Comparison of ENCODE assay signal across 8 cellular contexts in genomic region chr3:48561045-48561736, GRCh38. TPM values are rescaled to one million over a fixed set of nuclear protein-coding genes. Genes with fewer than 3 reads are reported as not detected.
DNase-seq lines count a peak whose midpoint lies in the region; TF ChIP-seq lines count a peak whose summit lies in the region.

No MANE protein-coding gene starts in this region.

- H3K9me3 Mint-ChIP-seq in mesothelial cell of epicardium, result no peaks in the 10 kb centered on the region

- no peaks in the 10 kb centered on the region for H3K36me3 Mint-ChIP-seq in mesothelial cell of epicardium

- TF ChIP-seq CTCF in GM10248 (IDR thresholded peaks at IDR 0.05; ENCODE audit: control extremely low read depth, extremely low read depth, low read depth, missing control alignments) (peak; percentile 32), mesothelial cell of epicardium (IDR thresholded peaks at IDR 0.05; ENCODE audit: unreplicated experiment) (no peak)

- POLR2A ChIA-PET in GM10248 (lab: Yijun Ruan, JAX), result no interaction called here

- H3K4me1 Mint-ChIP-seq in mesothelial cell of epicardium, result peaks cover 30% of the 10 kb centered on the region

- H3K27ac Mint-ChIP-seq in mesothelial cell of epicardium, result peak overlapping the region; percentile 56

- CTCF ChIA-PET in GM10248 (lab: Yijun Ruan, JAX), result interaction anchor here (1.3 to 3.5 kb wide), 3 partner anchors 13 to 326 kb away, joined by 3 to 34 read pairs (median 8); partner anchors contain the start of gene SLC26A6

- H3K27me3 Mint-ChIP-seq in mesothelial cell of epicardium (ENCODE audit: low read depth), result no peaks in the 10 kb centered on the region

- H3K4me3 Mint-ChIP-seq in mesothelial cell of epicardium, result peak overlapping the region; percentile 54

- peak; percentile 75 for DNase-seq in GM10248 (ENCODE audit: extremely low spot score)
- DNase-seq in NOMO-1 (lab: John Stamatoyannopoulos, UW; ENCODE audit: unreplicated experiment in 2 of 2), result peak; percentile 68 to 77
- DNase-seq in dermis blood vessel endothelial cell, result peak; percentile 60
- no peak for DNase-seq in mesothelial cell of epicardium (ENCODE audit: low spot score in 2 of 2, unreplicated experiment in 2 of 2)
- DNase-seq in GM19240 (ENCODE audit: insufficient read length, low spot score), result no peak
- no peak for DNase-seq in occipital lobe (lab: John Stamatoyannopoulos, UW)
- no peak for DNase-seq in GM19238 (ENCODE audit: insufficient read length, low spot score)
- no peak for DNase-seq in D341Med (ENCODE audit: low spot score)

RNA-seq across cellular contexts. Expression of gene UCN2, which starts 2.4 kb away (rescaled TPM):
- total RNA-seq in dermis blood vessel endothelial cell (not detected in 2 replicates), mesothelial cell of epicardium (0.22 to 0.60 TPM (median 0.57 TPM) in 3 replicates), occipital lobe (not detected)

RNA-seq across cellular contexts. Expression of gene PFKFB4, which starts 4.6 kb away (rescaled TPM):
- total RNA-seq in dermis blood vessel endothelial cell (2.0 and 2.2 TPM in 2 replicates), mesothelial cell of epicardium (18.2 to 22.3 TPM (median 19.4 TPM) in 3 replicates), occipital lobe (19.2 TPM)

RNA-seq across cellular contexts. Expression of gene COL7A1, which starts 33.9 kb away (rescaled TPM):
- 0.42 and 1.5 TPM in 2 replicates for total RNA-seq in dermis blood vessel endothelial cell
- total RNA-seq in mesothelial cell of epicardium, result 14.1 to 19.2 TPM (median 15.0 TPM) in 3 replicates
- total RNA-seq in occipital lobe, result 1.9 TPM

RNA-seq across cellular contexts. Expression of gene UQCRC1, which starts 48.3 kb away (rescaled TPM):
- total RNA-seq in dermis blood vessel endothelial cell (288 and 371 TPM in 2 replicates), mesothelial cell of epicardium (161 to 171 TPM (median 164 TPM) in 3 replicates), occipital lobe (124 TPM)

RNA-seq across cellular contexts. Expression of gene SHISA5, which starts 57.2 kb away (rescaled TPM):
- total RNA-seq in dermis blood vessel endothelial cell, result 95.5 and 133 TPM in 2 replicates
- total RNA-seq in mesothelial cell of epicardium, result 154 to 167 TPM (median 156 TPM) in 3 replicates
- 72.5 TPM for total RNA-seq in occipital lobe

Comparison
In these comparisons a context has a peak if more than half of its experiments do, and no peak if none do; other contexts are left out.
1. DNase-seq: peak in GM10248 (single experiment), NOMO-1 (2 of 2) and dermis blood vessel endothelial cell (single experiment); none in mesothelial cell of epicardium (0 of 2), GM19240 (single experiment), occipital lobe (single experiment), GM19238 (single experiment) and D341Med (single experiment).